Comparison of ENCODE assay signal across 8 cellular contexts in genomic region chr5:149551227-149552037, GRCh38. TPM values are rescaled to one million over a fixed set of nuclear protein-coding genes. Genes with fewer than 3 reads are reported as not detected.
DNase-seq lines count a peak whose midpoint lies in the region; ATAC-seq and TF ChIP-seq lines count a peak whose summit lies in the region.

Gene CSNK1A1 (minus strand): TSS chr5:149551439. CDS start chr5:149550964, 475 bp downstream.

- peak within 1 kb of the TSS; percentile 97 for H3K27ac ChIP-seq in temporal lobe (ENCODE audit: low read depth, low read length)

- H3K27ac Mint-ChIP-seq in activated naive CD4-positive, alpha-beta T cell treated with anti-CD3 and anti-CD28 coated beads, Interleukin-2, amount 50 U/mL, for 24 hours: peak within 1 kb of the TSS; percentile 99

- DNase-seq in NCI-H1092 (lab: John Stamatoyannopoulos, UW) (peak; percentile 95), globus pallidus (ENCODE audit: low spot score) (peak; percentile 98), occipital lobe (lab: John Stamatoyannopoulos, UW) (peak; percentile 94)

- H3K4me3 Mint-ChIP-seq in activated naive CD4-positive, alpha-beta T cell treated with anti-CD3 and anti-CD28 coated beads, Interleukin-2, amount 50 U/mL, for 24 hours: peak within 1 kb of the TSS; percentile 97

- peak; percentile 89 for ATAC-seq in HG02610 (IDR thresholded peaks at IDR 0.05; ENCODE audit: unreplicated experiment)
- ATAC-seq in SK-N-SH treated with all-trans-retinoic acid at 6 μM for 48 hours: peak; percentile 95

- peaks cover 22% of the 10 kb centered on the region for H3K36me3 Mint-ChIP-seq in activated naive CD4-positive, alpha-beta T cell treated with anti-CD3 and anti-CD28 coated beads, Interleukin-2, amount 50 U/mL, for 24 hours

- no peaks in the 10 kb centered on the region for H3K9me3 Mint-ChIP-seq in activated naive CD4-positive, alpha-beta T cell treated with anti-CD3 and anti-CD28 coated beads, Interleukin-2, amount 50 U/mL, for 24 hours

- H3K27me3 Mint-ChIP-seq in activated naive CD4-positive, alpha-beta T cell treated with anti-CD3 and anti-CD28 coated beads, Interleukin-2, amount 50 U/mL, for 24 hours: no peaks in the 10 kb centered on the region

- peaks cover 34% of the 10 kb centered on the region for H3K4me1 Mint-ChIP-seq in activated naive CD4-positive, alpha-beta T cell treated with anti-CD3 and anti-CD28 coated beads, Interleukin-2, amount 50 U/mL, for 24 hours

- peak; percentile 95 for TF ChIP-seq POLR2A in GM10847 (IDR thresholded peaks at IDR 0.05; ENCODE audit: extremely low read depth, insufficient read length)

TF ChIP-seq in SK-N-SH treated with all-trans-retinoic acid at 6 μM for 48 hours, 23 proteins besides CTCF, POLR2A, EP300 and RAD21:
- TF ChIP-seq TOX (CRISPR knock-in tag; IDR thresholded peaks at IDR 0.05; ENCODE audit: borderline replicate concordance) (no peak), ESRRG (CRISPR knock-in tag; IDR thresholded peaks at IDR 0.05) (no peak), SNAI2 (CRISPR knock-in tag; IDR thresholded peaks at IDR 0.05) (peak; percentile 74; the same call in 1 of the 2 replicates), ZFP3 (CRISPR knock-in tag; IDR thresholded peaks at IDR 0.05) (no peak), POU6F1 (CRISPR knock-in tag; IDR thresholded peaks at IDR 0.05; ENCODE audit: borderline replicate concordance, low read depth) (0 out of 2 replicates have a peak, but pooled peaks have one; percentile 50), ZNF70 (CRISPR knock-in tag; IDR thresholded peaks at IDR 0.05) (no peak), ZNF8 (CRISPR knock-in tag; IDR thresholded peaks at IDR 0.05) (no peak), TCF4 (CRISPR knock-in tag; IDR thresholded peaks at IDR 0.05; ENCODE audit: borderline replicate concordance) (no peak), CSDC2 (CRISPR knock-in tag; IDR thresholded peaks at IDR 0.05) (no peak), TSHZ2 (CRISPR knock-in tag; IDR thresholded peaks at IDR 0.05) (peak; percentile 36; the same call in 1 of the 2 replicates), OSR1 (CRISPR knock-in tag; IDR thresholded peaks at IDR 0.05) (no peak)

RNA-seq across cellular contexts. Expression of gene CSNK1A1, which starts in this region (rescaled TPM):
- total RNA-seq in occipital lobe (520 TPM), temporal lobe (260 TPM)

Comparison
In these comparisons a context has a peak if more than half of its experiments do, and no peak if none do; other contexts are left out.
1. Peak in every context shown above with its lines: DNase-seq, ATAC-seq and H3K27ac ChIP-seq.